In genomic region chr11:63920870-63921417, GRCh38 we compare ENCODE assay signal across 9 cellular contexts. TPM values are rescaled to one million over a fixed set of nuclear protein-coding genes. Genes with fewer than 3 reads are reported as not detected.
DNase-seq lines count a peak whose midpoint lies in the region; ATAC-seq, FAIRE-seq and TF ChIP-seq lines count a peak whose summit lies in the region.
"Had no signal": no experiment of that assay in that cellular context is flagged by ENCODE, and none has a peak within 500 bp of the region (broad histone marks: within the 10 kb centered on the region; RNA-seq: fewer than 3 reads in every experiment).

No MANE protein-coding gene starts in this region.

- no peak overlapping the region for H3K4me3 ChIP-seq in gastroesophageal sphincter
- no peak overlapping the region for H3K4me3 ChIP-seq in small intestine (ENCODE audit: low read depth in 1 of 2, low read length in 2 of 2)
- no peak overlapping the region for H3K4me3 ChIP-seq in effector memory CD4-positive, alpha-beta T cell (ENCODE audit: insufficient read depth, low read depth, low read length, poor library complexity, severe bottlenecking)

- DNase-seq in NCI-H146 (lab: John Stamatoyannopoulos, UW) (peak; percentile 27), NCI-H146 treated with DMSO at 0.1 percent for 48 hours (lab: John Stamatoyannopoulos, UW; ENCODE audit: unreplicated experiment) (no peak), small intestine (no peak), RCC 7860 (ENCODE audit: low spot score) (no peak)
- DNase-seq in activated CD8-positive, alpha-beta memory T cell treated with anti-CD3 and anti-CD28 coated beads, Interleukin-2, amount 50 U/mL, for 4 hours = peak; percentile 57
- DNase-seq in stimulated activated CD4-positive, alpha-beta T cell treated with anti-CD3 and anti-CD28 coated beads, Interleukin-4, amount 100 ng/mL, for 1 hour = peak; percentile 47
- no peak for DNase-seq in effector memory CD4-positive, alpha-beta T cell

- H3K4me1 ChIP-seq in gastroesophageal sphincter (peaks cover 0 to 50% (median 37%) of the 10 kb centered on the region in 3 donors), small intestine (ENCODE audit: control insufficient read depth in 2 of 2, insufficient read depth in 1 of 2, low read depth in 1 of 2, low read length in 1 of 2) (peaks cover 2 to 10% of the 10 kb centered on the region in 2 donors)
- peaks cover 25% of the 10 kb centered on the region for H3K4me1 ChIP-seq in effector memory CD4-positive, alpha-beta T cell (ENCODE audit: control insufficient read depth, insufficient read depth, low read length, poor library complexity, severe bottlenecking)

- H3K9me3 ChIP-seq in gastroesophageal sphincter (no peaks in the 10 kb centered on the region), small intestine (ENCODE audit: control insufficient read depth, low read depth) (no peaks in the 10 kb centered on the region)
- no peaks in the 10 kb centered on the region for H3K9me3 ChIP-seq in effector memory CD4-positive, alpha-beta T cell (ENCODE audit: control insufficient read depth, low read length)

- peak in 3 of 4 experiments; percentile 9 to 52 (median 34) for TF ChIP-seq CTCF in gastroesophageal sphincter (IDR thresholded peaks at IDR 0.05)

- TF ChIP-seq EP300 in gastroesophageal sphincter (IDR thresholded peaks at IDR 0.05) = no peak

- H3K27ac ChIP-seq in gastroesophageal sphincter = peak overlapping the region in 3 of 4 donors; percentile 84 to 88 (median 88)
- H3K27ac ChIP-seq in small intestine (ENCODE audit: low read depth in 1 of 2, low read length in 1 of 2) = no peak overlapping the region
- H3K27ac ChIP-seq in effector memory CD4-positive, alpha-beta T cell (ENCODE audit: insufficient read depth, low read length, poor library complexity, severe bottlenecking) = no peak overlapping the region

- no peaks in the 10 kb centered on the region for H3K27me3 ChIP-seq in gastroesophageal sphincter
- no peaks in the 10 kb centered on the region for H3K27me3 ChIP-seq in small intestine (ENCODE audit: control insufficient read depth in 2 of 2, insufficient read depth in 2 of 2, low read length in 2 of 2)
- H3K27me3 ChIP-seq in effector memory CD4-positive, alpha-beta T cell (replicated peaks; ENCODE audit: control insufficient read depth, insufficient read depth, low read length, poor library complexity, severe bottlenecking) = no peaks in the 10 kb centered on the region

- FAIRE-seq in small intestine (lab: Jason Lieb, UNC) = no peak
- no peak for FAIRE-seq in RCC 7860 (lab: Jason Lieb, UNC)
- FAIRE-seq: A204.1 had no signal

- no peak for ATAC-seq in gastroesophageal sphincter

- WGBS in gastroesophageal sphincter (ENCODE audit: low coverage in 1 of 2), 2 donors = 35% methylated on average over 5 of the region's 15 CpGs; no CpG with 5 or more reads in 1 of the 2 donors
- WGBS in small intestine, 3 donors = 45 to 73% (median 73%) methylated on average over 14 to 15 of the region's 15 CpGs

- H3K36me3 ChIP-seq in gastroesophageal sphincter (no peaks in the 10 kb centered on the region), small intestine (ENCODE audit: control insufficient read depth in 2 of 2, insufficient read depth in 2 of 2, low read length in 2 of 2) (no peaks in the 10 kb centered on the region)
- H3K36me3 ChIP-seq in effector memory CD4-positive, alpha-beta T cell (ENCODE audit: control insufficient read depth, insufficient read depth, low read length) = no peaks in the 10 kb centered on the region

- TF ChIP-seq POLR2A in gastroesophageal sphincter (IDR thresholded peaks at IDR 0.05) = no peak

RNA-seq across cellular contexts. Expression of gene RCOR2, which starts 4.0 kb away (rescaled TPM):
- under 1 TPM in 3 of 4 donors, not detected in 1; 0.16 to 0.74 (median 0.58) TPM for total RNA-seq in gastroesophageal sphincter
- 1 to 10 TPM in 2 of 3 donors, not detected in 1; 1.3 to 2.1 TPM for polyA plus RNA-seq in small intestine

RNA-seq across cellular contexts. Expression of gene NAA40, which starts 17.9 kb away (rescaled TPM):
- total RNA-seq in gastroesophageal sphincter = 10 to 100 TPM in 1 of 4 donors, 1 to 10 TPM in 3; 3.8 to 12.5 (median 8.5) TPM
- polyA plus RNA-seq in small intestine = 10 to 100 TPM; 13.1 to 36.2 (median 16.5) TPM

RNA-seq across cellular contexts. Expression of gene COX8A, which starts 53.5 kb away (rescaled TPM):
- 100 to 1,000 TPM; 317 to 650 (median 402) TPM for total RNA-seq in gastroesophageal sphincter
- polyA plus RNA-seq in small intestine = 1,000 to 10,000 TPM; 1,384 to 1,570 (median 1,395) TPM

Comparison
In these comparisons a context has a peak if more than half of its experiments do, and no peak if none do; other contexts are left out.
1. DNase-seq: peak in NCI-H146 (single experiment), activated CD8-positive, alpha-beta memory T cell treated with anti-CD3 and anti-CD28 coated beads, Interleukin-2, amount 50 U/mL, for 4 hours (single experiment) and stimulated activated CD4-positive, alpha-beta T cell treated with anti-CD3 and anti-CD28 coated beads, Interleukin-4, amount 100 ng/mL, for 1 hour (single experiment); none in NCI-H146 treated with DMSO at 0.1 percent for 48 hours (single experiment), small intestine (single experiment), effector memory CD4-positive, alpha-beta T cell (0 of 3) and RCC 7860 (single experiment).
2. H3K27ac ChIP-seq: peak in gastroesophageal sphincter (3 of 4); none in small intestine (0 of 2) and effector memory CD4-positive, alpha-beta T cell (single experiment).